ENCODE assay signal across 13 cellular contexts in the genomic region with DNA sequence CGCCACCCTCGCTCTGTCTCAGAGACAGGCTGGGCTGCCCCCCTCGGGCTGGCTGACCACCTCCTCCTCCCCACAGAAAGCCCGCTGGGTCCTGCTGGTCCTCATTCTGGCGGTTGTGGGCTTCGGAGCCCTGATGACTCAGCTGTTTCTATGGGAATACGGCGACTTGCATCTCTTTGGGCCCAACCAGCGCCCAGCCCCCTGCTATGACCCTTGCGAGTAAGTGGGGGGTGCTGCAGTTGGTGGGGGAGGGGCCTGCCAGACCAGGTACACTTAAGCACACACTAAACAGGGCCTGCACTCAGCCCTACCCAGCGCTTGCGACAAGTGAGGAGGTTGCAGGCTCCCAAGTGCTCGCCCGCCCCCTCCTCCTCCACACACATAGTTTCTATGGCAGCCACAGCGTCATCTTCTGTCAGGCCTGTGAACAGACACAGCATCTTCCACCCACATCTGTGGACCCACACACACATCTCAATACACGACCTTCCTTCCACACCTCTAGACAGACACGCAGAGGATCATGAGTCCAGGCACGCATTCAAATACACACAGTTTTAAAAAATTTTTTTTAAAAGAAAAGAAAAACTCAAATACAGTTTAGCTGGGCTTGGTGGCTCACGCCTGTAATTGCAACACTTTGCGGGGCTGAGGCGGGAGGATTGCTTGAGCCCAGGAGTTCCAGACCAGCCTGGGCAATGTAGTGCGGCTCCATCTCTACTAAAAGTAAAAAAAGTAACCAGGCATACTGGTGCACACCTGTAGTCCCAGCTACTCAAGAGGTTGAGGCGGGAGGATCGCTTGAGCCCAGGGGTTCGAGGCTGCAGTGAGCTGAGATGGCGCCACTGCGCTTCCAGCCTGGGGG. TPM values are rescaled to one million over a fixed set of nuclear protein-coding genes. Genes with fewer than 3 reads are reported as not detected.
DNase-seq lines count a peak whose midpoint lies in the region; ATAC-seq, FAIRE-seq and TF ChIP-seq lines count a peak whose summit lies in the region.
"Had no signal": no experiment of that assay in that cellular context is flagged by ENCODE, and none has a peak within 500 bp of the region (broad histone marks: within the 10 kb centered on the region; RNA-seq: fewer than 3 reads in every experiment).

No MANE protein-coding gene starts in this region.

- H3K56ac ChIP-seq in H1 (replicated peaks; ENCODE audit: insufficient read length, low read depth, low read length) = no peak overlapping the region

- no peak overlapping the region for H3K14ac ChIP-seq in H1 (ENCODE audit: insufficient read length)

- peak overlapping the region; percentile 62 for H3K27ac ChIP-seq in H1 (ENCODE audit: low read depth, low read length)
- H3K27ac ChIP-seq: suprapubic skin had no signal

- H4K91ac ChIP-seq in H1 (replicated peaks; ENCODE audit: insufficient read length, low read length) = no peak overlapping the region

- no peaks in the 10 kb centered on the region for H3K27me3 ChIP-seq in H1 (replicated peaks in 1 of 4; ENCODE audit: control insufficient read depth in 3 of 4, extremely low read depth in 1 of 4, insufficient read depth in 3 of 4, low read length in 3 of 4)
- H3K27me3 ChIP-seq: suprapubic skin had no signal

- no peak overlapping the region for H2BK120ac ChIP-seq in H1 (replicated peaks; ENCODE audit: low read depth, low read length)

- H3K4me1 ChIP-seq in H1 (replicated peaks in 1 of 4; ENCODE audit: control insufficient read depth in 3 of 4, insufficient read depth in 4 of 4, low read length in 3 of 4) = peaks cover 0 to 16% (median 10%) of the 10 kb centered on the region in 4 experiments; a peak in 6 of 7 replicates

- CTCF ChIA-PET in H1 (lab: Charles Lee; ENCODE audit: partially characterized antibody) = interaction anchor here (0.6 to 4.0 kb wide), 12 partner anchors 10 to 165 kb away, joined by 3 to 19 read pairs (median 4); a partner anchor contains a TSS
- CTCF ChIA-PET in activated CD4-positive, alpha-beta T cell treated with anti-CD3 and anti-CD28 coated beads, Interleukin-2, amount 10 ng/mL, durations not matched to agents 7 days and 5 days (lab: Charles Lee) = interaction anchor here (0.6 to 0.9 kb wide), 2 partner anchors 35 to 1629 kb away, joined by 3 read pairs; no protein-coding TSS in a partner anchor

- H3K4me1 Mint-ChIP-seq in activated CD4-positive, alpha-beta T cell treated with anti-CD3 and anti-CD28 coated beads, Interleukin-2, amount 10 ng/mL, durations not matched to agents 7 days and 5 days = peaks cover 23% of the 10 kb centered on the region

- TF ChIP-seq RAD21 in H1 (IDR thresholded peaks at IDR 0.05 in 1 of 2, conservative IDR thresholded peaks at IDR 0.05 in 1 of 2; ENCODE audit: low read depth in 2 of 2, low read length in 2 of 2) = peak; percentile 25 to 28; a peak in 3 of 4 replicates

- no peak for ATAC-seq in HG03097 (IDR thresholded peaks at IDR 0.05; ENCODE audit: low FRiP score, unreplicated experiment)

- H3K36me3 ChIP-seq in H1 (ENCODE audit: control insufficient read depth in 2 of 4, insufficient read depth in 4 of 4, low read length in 3 of 4) = peaks cover 0 to 34% (median 10%) of the 10 kb centered on the region in 4 experiments; a peak in 6 of 8 replicates

- no peak overlapping the region for H3K23ac ChIP-seq in H1 (ENCODE audit: insufficient read length)

- H2AFZ ChIP-seq in H1 (ENCODE audit: low read length) = no peak overlapping the region

- H2BK20ac ChIP-seq in H1 (ENCODE audit: low read length) = no peak overlapping the region

- peak overlapping the region; percentile 58 to 76 (median 60); a peak in 6 of 8 replicates for H3K4me3 ChIP-seq in H1 (ENCODE audit: extremely low read depth in 1 of 4, insufficient read depth in 2 of 4, low read depth in 3 of 4, low read length in 4 of 4)

- peak overlapping the region; percentile 71; the same call in 1 of the 2 replicates for H2BK5ac ChIP-seq in H1 (ENCODE audit: low read depth, low read length)

- no peaks in the 10 kb centered on the region for H3K79me2 ChIP-seq in H1 (ENCODE audit: control insufficient read depth in 1 of 2, insufficient read depth in 2 of 2, low read length in 2 of 2)

- H3K23me2 ChIP-seq in H1 (ENCODE audit: low read depth, low read length) = peaks cover 2% of the 10 kb centered on the region

- H3K4me3 Mint-ChIP-seq in activated CD4-positive, alpha-beta T cell treated with anti-CD3 and anti-CD28 coated beads, Interleukin-2, amount 10 ng/mL, durations not matched to agents 7 days and 5 days = no peak overlapping the region

- no peak for TF ChIP-seq EP300 in H1 (IDR thresholded peaks at IDR 0.05; ENCODE audit: borderline replicate concordance in 1 of 2, low read depth in 2 of 2, low read length in 2 of 2)

- H3K4ac ChIP-seq in H1 (replicated peaks; ENCODE audit: insufficient read length, low read depth, low read length) = no peak overlapping the region

- POLR2A ChIA-PET in H1 (lab: Charles Lee; ENCODE audit: partially characterized antibody) = interaction anchor here (0.8 to 4.0 kb wide), 12 partner anchors 11 to 1000 kb away, joined by 3 to 23 read pairs (median 4); a partner anchor contains a TSS
- POLR2A ChIA-PET in activated CD4-positive, alpha-beta T cell treated with anti-CD3 and anti-CD28 coated beads, Interleukin-2, amount 10 ng/mL, durations not matched to agents 7 days and 5 days (lab: Charles Lee) = no interaction called here

- H3K36me3 Mint-ChIP-seq in activated CD4-positive, alpha-beta T cell treated with anti-CD3 and anti-CD28 coated beads, Interleukin-2, amount 10 ng/mL, durations not matched to agents 7 days and 5 days (ENCODE audit: low read depth) = peaks cover 5% of the 10 kb centered on the region

- H4K20me1 ChIP-seq in H1 (replicated peaks in 1 of 2; ENCODE audit: control insufficient read depth in 1 of 2, insufficient read depth in 2 of 2, low read length in 2 of 2) = peaks cover 0 to 4% of the 10 kb centered on the region in 2 experiments

- H3K79me1 ChIP-seq in H1 (ENCODE audit: low read depth, low read length) = no peaks in the 10 kb centered on the region

- peak overlapping the region in 3 of 4 experiments; percentile 5 to 28 (median 25); a peak in 3 of 7 replicates for H3K9ac ChIP-seq in H1 (replicated peaks in 1 of 4; ENCODE audit: extremely low read depth in 1 of 4, low read depth in 3 of 4, low read length in 3 of 4)

- H3K9me3 ChIP-seq in H1 (ENCODE audit: insufficient read depth in 2 of 2, low read depth in 1 of 2, low read length in 1 of 2) = no peaks in the 10 kb centered on the region
- H3K9me3 ChIP-seq: suprapubic skin had no signal

- DNase-seq in Ammon's horn (ENCODE audit: low spot score) (peak; percentile 76), NOMO-1 treated with DMSO at 0.1 percent for 48 hours (lab: John Stamatoyannopoulos, UW; ENCODE audit: unreplicated experiment) (peak; percentile 39), H1 (ENCODE audit: low read depth in 1 of 2, low spot score in 2 of 2) (peak; percentile 44 to 75), myocyte (ENCODE audit: low read depth) (peak; percentile 16), HCEC 1CT (no peak), medulla oblongata (ENCODE audit: extremely low spot score) (no peak)
- DNase-seq in activated CD4-positive, alpha-beta T cell treated with anti-CD3 and anti-CD28 coated beads, Interleukin-2, amount 10 ng/mL, durations not matched to agents 7 days and 5 days = no peak
- DNase-seq: activated T-cell treated with anti-CD3 and anti-CD28 coated beads, Interleukin-2, amount 50 U/mL, for 1 hour; CD4-positive, alpha-beta memory T cell; NCI-H345 had no signal

- no peak overlapping the region for H2BK12ac ChIP-seq in H1 (ENCODE audit: low read depth, low read length)

- 47% methylated on average over 27 of the region's 27 CpGs; no CpG with 5 or more reads in 1 of the 2 experiments for WGBS in H1 (ENCODE audit: extremely low coverage in 1 of 2, insufficient coverage in 1 of 2, insufficient read length in 1 of 2, insufficient replicate concordance in 2 of 2, low coverage in 1 of 2, low lambda C conversion rate in 2 of 2, missing lambda C conversion rate in 1 of 2), 2 experiments

- H3K27ac Mint-ChIP-seq in activated CD4-positive, alpha-beta T cell treated with anti-CD3 and anti-CD28 coated beads, Interleukin-2, amount 10 ng/mL, durations not matched to agents 7 days and 5 days = no peak overlapping the region

- H2AK5ac ChIP-seq in H1 (ENCODE audit: low read depth, low read length) = peak overlapping the region; percentile 61; the same call in 1 of the 2 replicates

- no peak overlapping the region for H2BK15ac ChIP-seq in H1 (ENCODE audit: low read length)

- peak in 2 of 3 experiments; percentile 7 to 29; a peak in 2 of 4 replicates for TF ChIP-seq CTCF in H1 (IDR thresholded peaks at IDR 0.05; ENCODE audit: control extremely low read depth in 1 of 3, insufficient read depth in 1 of 3, low read depth in 1 of 3, low read length in 3 of 3)

- peak overlapping the region; percentile 76 to 89 for H3K4me2 ChIP-seq in H1 (ENCODE audit: insufficient read depth in 1 of 2, low read depth in 2 of 2, low read length in 2 of 2)

- no peak for FAIRE-seq in H1 (lab: Jason Lieb, UNC)

- no peaks in the 10 kb centered on the region for H3K27me3 Mint-ChIP-seq in activated CD4-positive, alpha-beta T cell treated with anti-CD3 and anti-CD28 coated beads, Interleukin-2, amount 10 ng/mL, durations not matched to agents 7 days and 5 days
- H3K27me3 Mint-ChIP-seq: CD4-positive, alpha-beta memory T cell had no signal

- no peak overlapping the region for H3K18ac ChIP-seq in H1 (ENCODE audit: extremely low read depth, low read length)

- H4K5ac ChIP-seq in H1 (ENCODE audit: insufficient read length, low read depth, low read length) = no peak overlapping the region

- no peaks in the 10 kb centered on the region for H3K9me3 Mint-ChIP-seq in activated CD4-positive, alpha-beta T cell treated with anti-CD3 and anti-CD28 coated beads, Interleukin-2, amount 10 ng/mL, durations not matched to agents 7 days and 5 days
- H3K9me3 Mint-ChIP-seq: CD4-positive, alpha-beta memory T cell had no signal

- no peak overlapping the region for H4K8ac ChIP-seq in H1 (ENCODE audit: extremely low read depth, insufficient read depth, low read length)

- 0 out of 3 replicates have a peak, but pooled peaks of 1 of the 2 experiments have one; percentile 33 for TF ChIP-seq POLR2A in H1 (IDR thresholded peaks at IDR 0.05; ENCODE audit: control extremely low read depth in 1 of 2, low read depth in 2 of 2, low read length in 2 of 2)

RNA-seq across cellular contexts. Expression of a gene that starts 18.4 kb away (rescaled TPM):
- total RNA-seq in H1 (2021; fragmentation: NEBNext Ultra II Directional; extraction: Animal tissue kit (Norgen Biotek cat#: 25700)) = 180 and 189 TPM in 2 replicates
- 543 and 635 TPM in 2 replicates for polyA plus RNA-seq in H1 (2011; rRNA removed)
- polyA plus RNA-seq in H1 (2011; cell fraction: cytosol; rRNA removed) = 255 TPM
- polyA plus RNA-seq in H1 (2011; cell fraction: nucleus; rRNA removed) = 346 TPM
- polyA plus RNA-seq in H1 (2012, experiment 1 of 2) = 187 to 251 TPM (median 244 TPM) in 4 replicates
- 306 TPM for polyA plus RNA-seq in H1 (2012, experiment 2 of 2)
- polyA plus RNA-seq in H1 (2013, experiment 1 of 2) = 352 TPM
- 331 TPM for polyA plus RNA-seq in H1 (2013, experiment 2 of 2)
- polyA minus RNA-seq in H1 (2011; rRNA and poly(A)+ RNA removed) = 184 and 186 TPM in 2 replicates
- polyA minus RNA-seq in H1 (2011; cell fraction: cytosol; rRNA and poly(A)+ RNA removed) = 272 TPM
- 145 TPM for polyA minus RNA-seq in H1 (2011; cell fraction: nucleus; rRNA and poly(A)+ RNA removed)
- 740 and 993 TPM in 2 replicates for total RNA-seq in myocyte
- polyA plus RNA-seq in myocyte (2012) = 538 TPM
- total RNA-seq in activated CD4-positive, alpha-beta T cell treated with anti-CD3 and anti-CD28 coated beads, Interleukin-2, amount 10 ng/mL, durations not matched to agents 7 days and 5 days = 10 to 100 TPM; 70.8 to 73.7 TPM

RNA-seq across cellular contexts. Expression of a gene that starts 18.7 kb away (rescaled TPM):
- total RNA-seq in H1 (2021; fragmentation: NEBNext Ultra II Directional; extraction: Animal tissue kit (Norgen Biotek cat#: 25700)) = 16.5 and 17.8 TPM in 2 replicates
- 27.3 and 32.8 TPM in 2 replicates for polyA plus RNA-seq in H1 (2011; rRNA removed)
- 16.0 TPM for polyA plus RNA-seq in H1 (2011; cell fraction: cytosol; rRNA removed)
- polyA plus RNA-seq in H1 (2011; cell fraction: nucleus; rRNA removed) = 23.0 TPM
- 8.9 to 15.0 TPM (median 14.5 TPM) in 4 replicates for polyA plus RNA-seq in H1 (2012, experiment 1 of 2)
- 13.7 TPM for polyA plus RNA-seq in H1 (2012, experiment 2 of 2)
- 14.2 TPM for polyA plus RNA-seq in H1 (2013, experiment 1 of 2)
- 13.8 TPM for polyA plus RNA-seq in H1 (2013, experiment 2 of 2)
- 29.3 and 33.2 TPM in 2 replicates for polyA minus RNA-seq in H1 (2011; rRNA and poly(A)+ RNA removed)
- 18.6 TPM for polyA minus RNA-seq in H1 (2011; cell fraction: cytosol; rRNA and poly(A)+ RNA removed)
- polyA minus RNA-seq in H1 (2011; cell fraction: nucleus; rRNA and poly(A)+ RNA removed) = 14.0 TPM
- 60.5 and 67.8 TPM in 2 replicates for total RNA-seq in myocyte
- polyA plus RNA-seq in myocyte (2012) = 39.8 TPM
- 10 to 100 TPM; 21.8 to 25.3 TPM for total RNA-seq in activated CD4-positive, alpha-beta T cell treated with anti-CD3 and anti-CD28 coated beads, Interleukin-2, amount 10 ng/mL, durations not matched to agents 7 days and 5 days

RNA-seq across cellular contexts. Expression of a gene that starts 23.1 kb away (rescaled TPM):
- total RNA-seq in H1 (2021; fragmentation: NEBNext Ultra II Directional; extraction: Animal tissue kit (Norgen Biotek cat#: 25700)) = 0.15 and 0.29 TPM in 2 replicates
- polyA plus RNA-seq in H1 (2011; rRNA removed) = 0.57 and 0.88 TPM in 2 replicates
- polyA plus RNA-seq in H1 (2011; cell fraction: cytosol; rRNA removed) = 0.70 TPM
- 0.66 TPM for polyA plus RNA-seq in H1 (2011; cell fraction: nucleus; rRNA removed)
- polyA plus RNA-seq in H1 (2012, experiment 1 of 2) = 0.31 to 0.48 TPM (median 0.34 TPM) in 4 replicates
- polyA plus RNA-seq in H1 (2012, experiment 2 of 2) = 0.16 TPM
- polyA plus RNA-seq in H1 (2013, experiment 1 of 2) = 0.18 TPM
- 0.26 TPM for polyA plus RNA-seq in H1 (2013, experiment 2 of 2)
- polyA minus RNA-seq in H1 (2011; rRNA and poly(A)+ RNA removed) = 0.09 and 0.37 TPM in 2 replicates
- 0.44 TPM for polyA minus RNA-seq in H1 (2011; cell fraction: cytosol; rRNA and poly(A)+ RNA removed)
- 0.30 TPM for polyA minus RNA-seq in H1 (2011; cell fraction: nucleus; rRNA and poly(A)+ RNA removed)
- total RNA-seq in myocyte = 0.05 and 0.26 TPM in 2 replicates
- polyA plus RNA-seq in myocyte (2012) = 0.59 TPM
- not detected for total RNA-seq in activated CD4-positive, alpha-beta T cell treated with anti-CD3 and anti-CD28 coated beads, Interleukin-2, amount 10 ng/mL, durations not matched to agents 7 days and 5 days
- total RNA-seq: CD4-positive, alpha-beta memory T cell; left ventricle myocardium superior had no signal
- polyA plus RNA-seq: CD4-positive, alpha-beta memory T cell had no signal

RNA-seq across cellular contexts. Expression of a gene that starts 46.2 kb away (rescaled TPM):
- 5.8 and 6.0 TPM in 2 replicates for total RNA-seq in H1 (2021; fragmentation: NEBNext Ultra II Directional; extraction: Animal tissue kit (Norgen Biotek cat#: 25700))
- polyA plus RNA-seq in H1 (2011; rRNA removed) = 2.8 and 3.8 TPM in 2 replicates
- 5.0 TPM for polyA plus RNA-seq in H1 (2011; cell fraction: cytosol; rRNA removed)
- 5.2 TPM for polyA plus RNA-seq in H1 (2011; cell fraction: nucleus; rRNA removed)
- polyA plus RNA-seq in H1 (2012, experiment 1 of 2) = 5.4 to 9.9 TPM (median 8.0 TPM) in 4 replicates
- 4.6 TPM for polyA plus RNA-seq in H1 (2012, experiment 2 of 2)
- 2.8 TPM for polyA plus RNA-seq in H1 (2013, experiment 1 of 2)
- 2.9 TPM for polyA plus RNA-seq in H1 (2013, experiment 2 of 2)
- 1.9 and 2.1 TPM in 2 replicates for polyA minus RNA-seq in H1 (2011; rRNA and poly(A)+ RNA removed)
- 1.7 TPM for polyA minus RNA-seq in H1 (2011; cell fraction: cytosol; rRNA and poly(A)+ RNA removed)
- polyA minus RNA-seq in H1 (2011; cell fraction: nucleus; rRNA and poly(A)+ RNA removed) = 4.2 TPM
- 2.6 and 2.8 TPM in 2 replicates for total RNA-seq in myocyte
- 3.6 TPM for polyA plus RNA-seq in myocyte (2012)
- under 1 TPM; 0.75 to 0.94 TPM for total RNA-seq in activated CD4-positive, alpha-beta T cell treated with anti-CD3 and anti-CD28 coated beads, Interleukin-2, amount 10 ng/mL, durations not matched to agents 7 days and 5 days

RNA-seq across cellular contexts. Expression of a gene that starts 58.9 kb away (rescaled TPM):
- total RNA-seq in H1 (2021; fragmentation: NEBNext Ultra II Directional; extraction: Animal tissue kit (Norgen Biotek cat#: 25700)) = 4.9 and 5.4 TPM in 2 replicates
- 6.6 and 8.0 TPM in 2 replicates for polyA plus RNA-seq in H1 (2011; rRNA removed)
- 5.9 TPM for polyA plus RNA-seq in H1 (2011; cell fraction: cytosol; rRNA removed)
- 5.4 TPM for polyA plus RNA-seq in H1 (2011; cell fraction: nucleus; rRNA removed)
- 3.8 to 5.5 TPM (median 4.9 TPM) in 4 replicates for polyA plus RNA-seq in H1 (2012, experiment 1 of 2)
- polyA plus RNA-seq in H1 (2012, experiment 2 of 2) = 6.4 TPM
- 3.4 TPM for polyA plus RNA-seq in H1 (2013, experiment 1 of 2)
- 3.1 TPM for polyA plus RNA-seq in H1 (2013, experiment 2 of 2)
- 1.3 and 2.1 TPM in 2 replicates for polyA minus RNA-seq in H1 (2011; rRNA and poly(A)+ RNA removed)
- 2.4 TPM for polyA minus RNA-seq in H1 (2011; cell fraction: cytosol; rRNA and poly(A)+ RNA removed)
- 2.6 TPM for polyA minus RNA-seq in H1 (2011; cell fraction: nucleus; rRNA and poly(A)+ RNA removed)
- 12.9 and 23.0 TPM in 2 replicates for total RNA-seq in myocyte
- 21.1 TPM for polyA plus RNA-seq in myocyte (2012)
- total RNA-seq in activated CD4-positive, alpha-beta T cell treated with anti-CD3 and anti-CD28 coated beads, Interleukin-2, amount 10 ng/mL, durations not matched to agents 7 days and 5 days = 1 to 10 TPM; 6.2 to 9.7 TPM

Comparison
In these comparisons a context has a peak if more than half of its experiments do, and no peak if none do; other contexts are left out.
1. DNase-seq: peak in Ammon's horn (single experiment), NOMO-1 treated with DMSO at 0.1 percent for 48 hours (single experiment), H1 (2 of 2) and myocyte (single experiment); none in activated CD4-positive, alpha-beta T cell treated with anti-CD3 and anti-CD28 coated beads, Interleukin-2, amount 10 ng/mL, durations not matched to agents 7 days and 5 days (single experiment), HCEC 1CT (single experiment) and medulla oblongata (single experiment).